ENCODE assay signal across 1 cellular context in the genomic region with DNA sequence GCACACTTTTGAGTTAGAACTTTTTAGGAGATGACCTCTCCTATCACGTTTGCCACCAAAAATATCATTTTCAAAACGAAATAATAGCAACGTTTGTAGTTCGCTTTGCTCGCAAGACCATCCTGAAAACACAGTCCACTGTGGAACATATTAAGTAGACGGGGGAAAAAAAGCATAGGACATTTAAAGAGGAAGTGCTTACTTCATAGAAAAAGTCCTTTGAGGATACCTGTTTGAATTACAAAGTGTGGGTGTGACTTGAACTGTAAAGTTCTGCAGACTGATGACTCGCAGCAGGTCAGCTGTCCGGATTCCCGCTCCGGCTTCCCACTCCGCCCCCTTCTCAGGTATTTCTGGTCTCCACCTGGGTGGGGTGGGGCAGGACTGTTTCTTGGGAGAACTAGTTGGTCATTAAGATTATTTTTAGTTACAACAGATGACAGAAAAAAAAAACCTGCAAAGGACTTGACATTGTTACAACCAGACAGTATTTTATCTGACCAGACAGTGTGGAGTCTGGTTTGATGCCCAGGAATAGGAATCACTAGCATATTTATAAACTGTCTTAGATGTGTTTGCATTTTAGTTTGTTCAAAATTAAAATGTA.
TF ChIP-seq lines count a peak whose summit lies in the region.

No MANE protein-coding gene starts in this region.

TF ChIP-seq in HepG2, 621 proteins besides CTCF, POLR2A, EP300 and RAD21:
- TF ChIP-seq ZBTB43 (CRISPR knock-in tag; conservative IDR thresholded peaks at IDR 0.05) (no peak), GABPA (IDR thresholded peaks at IDR 0.05; ENCODE audit: low read depth, low read length) (no peak), GABPA (CRISPR knock-in tag; IDR thresholded peaks at IDR 0.05; ENCODE audit: low read depth) (no peak), SMYD3 (CRISPR knock-in tag; IDR thresholded peaks at IDR 0.05) (0 out of 2 replicates have a peak, but pooled peaks have one; percentile 19), ZBTB1 (CRISPR knock-in tag; IDR thresholded peaks at IDR 0.05; ENCODE audit: borderline replicate concordance) (no peak), ARHGAP35 (CRISPR knock-in tag; IDR thresholded peaks at IDR 0.05; ENCODE audit: borderline replicate concordance) (no peak), ZNF280B (CRISPR knock-in tag; IDR thresholded peaks at IDR 0.05; ENCODE audit: borderline replicate concordance) (no peak), ZFP91 (CRISPR knock-in tag; IDR thresholded peaks at IDR 0.05; ENCODE audit: borderline replicate concordance) (no peak), HOMEZ (CRISPR knock-in tag; IDR thresholded peaks at IDR 0.05; ENCODE audit: low read depth) (0 out of 2 replicates have a peak, but pooled peaks have one; percentile 12), POLR2AphosphoS5 (IDR thresholded peaks at IDR 0.05; ENCODE audit: low read depth, low read length) (0 out of 2 replicates have a peak, but pooled peaks have one; percentile 12), GZF1 (CRISPR knock-in tag; IDR thresholded peaks at IDR 0.05) (no peak), MAZ (IDR thresholded peaks at IDR 0.05; ENCODE audit: borderline replicate concordance, low read depth, low read length) (no peak), MAZ (CRISPR knock-in tag; IDR thresholded peaks at IDR 0.05; ENCODE audit: low read depth) (no peak), ZNF607 (CRISPR knock-in tag; IDR thresholded peaks at IDR 0.05; ENCODE audit: borderline replicate concordance) (no peak), IKZF1 (IDR thresholded peaks at IDR 0.05) (no peak), SNRNP70 (IDR thresholded peaks at IDR 0.05; ENCODE audit: low read depth, low read length) (no peak), MAFK (conservative IDR thresholded peaks at IDR 0.05 in 1 of 2, IDR thresholded peaks at IDR 0.05 in 1 of 2; ENCODE audit: low read length in 2 of 2) (no peak)
- TF ChIP-seq, protein P1, sequence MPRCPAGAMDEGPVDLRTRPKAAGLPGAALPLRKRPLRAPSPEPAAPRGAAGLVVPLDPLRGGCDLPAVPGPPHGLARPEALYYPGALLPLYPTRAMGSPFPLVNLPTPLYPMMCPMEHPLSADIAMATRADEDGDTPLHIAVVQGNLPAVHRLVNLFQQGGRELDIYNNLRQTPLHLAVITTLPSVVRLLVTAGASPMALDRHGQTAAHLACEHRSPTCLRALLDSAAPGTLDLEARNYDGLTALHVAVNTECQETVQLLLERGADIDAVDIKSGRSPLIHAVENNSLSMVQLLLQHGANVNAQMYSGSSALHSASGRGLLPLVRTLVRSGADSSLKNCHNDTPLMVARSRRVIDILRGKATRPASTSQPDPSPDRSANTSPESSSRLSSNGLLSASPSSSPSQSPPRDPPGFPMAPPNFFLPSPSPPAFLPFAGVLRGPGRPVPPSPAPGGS (CRISPR knock-in tag; IDR thresholded peaks at IDR 0.05), result no peak
